In the genomic region with DNA sequence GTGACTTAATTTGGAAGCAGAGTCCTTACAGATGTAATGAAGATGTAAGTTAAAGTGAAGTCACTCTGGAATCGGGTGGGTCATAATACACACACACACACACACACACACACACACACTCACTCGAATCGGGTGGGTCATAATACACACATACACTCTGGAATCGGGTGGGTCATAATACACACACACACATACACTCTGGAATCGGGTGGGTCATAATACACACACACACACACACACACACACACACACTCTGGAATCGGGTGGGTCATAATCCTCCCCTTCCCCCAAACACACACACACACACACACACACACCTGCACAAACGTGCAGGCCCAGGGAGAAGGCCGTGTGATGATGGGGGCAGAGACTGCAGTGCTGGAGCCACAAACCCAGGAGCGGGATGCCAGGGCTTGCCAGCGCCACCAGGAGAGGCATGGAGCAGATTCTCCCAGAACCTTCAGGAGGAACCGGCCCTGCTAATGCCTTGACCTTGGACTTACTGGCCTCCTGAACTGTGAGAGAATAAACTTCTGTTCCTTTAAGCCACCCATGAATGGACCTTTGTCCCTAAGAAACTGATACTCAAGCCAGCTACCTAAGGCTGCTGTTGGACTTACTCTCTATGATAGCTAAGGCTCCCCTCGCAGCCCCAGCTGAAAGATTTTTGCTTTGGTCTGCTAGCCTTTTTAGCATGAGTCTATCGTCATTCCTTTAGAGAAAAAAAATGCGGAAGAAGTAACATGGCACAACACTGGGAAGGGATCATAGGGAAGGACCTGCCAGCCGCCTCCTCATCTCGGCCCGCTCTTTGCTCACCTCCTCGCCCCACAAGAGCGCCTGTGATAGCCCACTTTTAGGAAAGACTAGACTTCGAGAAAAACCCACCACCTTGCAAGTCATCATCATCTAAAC, we compare ENCODE assay signal across 1 cellular context.
TF ChIP-seq lines count a peak whose summit lies in the region.

No MANE protein-coding gene starts in this region.

TF ChIP-seq in IMR-90, 13 proteins besides CTCF, POLR2A, EP300 and RAD21 (continued from another document):
- TF ChIP-seq USF2 (IDR thresholded peaks at IDR 0.05; ENCODE audit: low read depth, low read length) (no peak), MAFK (IDR thresholded peaks at IDR 0.05; ENCODE audit: low read depth, low read length) (no peak), ELK1 (IDR thresholded peaks at IDR 0.05; ENCODE audit: borderline replicate concordance, low read depth, low read length) (no peak), CHD1 (IDR thresholded peaks at IDR 0.05; ENCODE audit: low read depth, low read length) (no peak), CEBPB (IDR thresholded peaks at IDR 0.05; ENCODE audit: low read depth, low read length) (no peak), SMC3 (IDR thresholded peaks at IDR 0.05; ENCODE audit: low read depth, low read length) (no peak), MXI1 (IDR thresholded peaks at IDR 0.05; ENCODE audit: borderline replicate concordance, low read depth, low read length) (no peak), MAZ (IDR thresholded peaks at IDR 0.05; ENCODE audit: borderline replicate concordance, low read depth, low read length) (no peak), BHLHE40 (IDR thresholded peaks at IDR 0.05; ENCODE audit: low read depth, low read length) (no peak), RFX5 (IDR thresholded peaks at IDR 0.05; ENCODE audit: low read depth, low read length) (no peak), NFE2L2 (IDR thresholded peaks at IDR 0.05; ENCODE audit: low read depth, low read length) (no peak)
